In genomic region chr11:14617241-14618027, GRCh38 we compare ENCODE assay signal across 21 cellular contexts. TPM values are rescaled to one million over a fixed set of nuclear protein-coding genes. Genes with fewer than 3 reads are reported as not detected.
DNase-seq lines count a peak whose midpoint lies in the region; ATAC-seq, FAIRE-seq and TF ChIP-seq lines count a peak whose summit lies in the region.
"Had no signal": no experiment of that assay in that cellular context is flagged by ENCODE, and none has a peak within 500 bp of the region (broad histone marks: within the 10 kb centered on the region; RNA-seq: fewer than 3 reads in every experiment).

No MANE protein-coding gene starts in this region.

- no peak overlapping the region for H3K4me3 ChIP-seq in CD4-positive, CD25-positive, alpha-beta regulatory T cell (ENCODE audit: low read depth, low read length)
- no peak overlapping the region for H3K4me3 ChIP-seq in adipocyte (ENCODE audit: low read length)
- H3K4me3 ChIP-seq in CD4-positive, alpha-beta memory T cell (ENCODE audit: low read length in 2 of 2), result no peak overlapping the region
- H3K4me3 ChIP-seq: esophagus muscularis mucosa, left ventricle myocardium inferior, vagina had no signal

- H3K4me3 Mint-ChIP-seq in CD4-positive, CD25-positive, alpha-beta regulatory T cell, result no peak overlapping the region
- no peak overlapping the region for H3K4me3 Mint-ChIP-seq in progenitor cell of endocrine pancreas (ENCODE audit: low read depth)
- no peak overlapping the region for H3K4me3 Mint-ChIP-seq in CD4-positive, alpha-beta memory T cell
- H3K4me3 Mint-ChIP-seq: activated T-helper 1 cell treated with anti-CD3 and anti-CD28 coated beads, Interleukin-12 subunit alpha, Interleukin-12 subunit beta, Interleukin-2, Interleukin-4 antibody, amounts not matched to agents 30 ng/mL and 10 ng/mL and 1 ng/mL, durations not matched to agents 14 hours and 24 hours and 36 hours had no signal

- H3K27me3 ChIP-seq in CD4-positive, CD25-positive, alpha-beta regulatory T cell (ENCODE audit: control insufficient read depth, insufficient read depth, low read length), result no peaks in the 10 kb centered on the region
- H3K27me3 ChIP-seq in adipocyte (replicated peaks; ENCODE audit: control insufficient read depth, insufficient read depth, low read length), result no peaks in the 10 kb centered on the region
- no peaks in the 10 kb centered on the region for H3K27me3 ChIP-seq in CD4-positive, alpha-beta memory T cell (ENCODE audit: insufficient read depth, low read length)
- H3K27me3 ChIP-seq: esophagus muscularis mucosa, vagina had no signal

- peaks cover 10% of the 10 kb centered on the region for H3K4me1 ChIP-seq in CD4-positive, CD25-positive, alpha-beta regulatory T cell (ENCODE audit: control insufficient read depth, insufficient read depth, low read length, poor library complexity, severe bottlenecking)
- H3K4me1 ChIP-seq in adipocyte (ENCODE audit: control insufficient read depth, insufficient read depth, low read length), result peaks cover 57% of the 10 kb centered on the region
- no peaks in the 10 kb centered on the region for H3K4me1 ChIP-seq in CD4-positive, alpha-beta memory T cell (ENCODE audit: insufficient read depth, low read length)
- H3K4me1 ChIP-seq: left ventricle myocardium inferior, vagina had no signal

- CTCF ChIA-PET in CD4-positive, alpha-beta memory T cell (lab: Charles Lee; ENCODE audit: partially characterized antibody), result interaction anchor here (0.9 to 3.1 kb wide), 2 partner anchors 27 to 291 kb away, joined by 3 to 9 read pairs; partner anchors contain the start of gene PDE3B

- no peak for TF ChIP-seq CTCF in progenitor cell of endocrine pancreas (IDR thresholded peaks at IDR 0.05; ENCODE audit: unreplicated experiment)

- POLR2A ChIA-PET in CD4-positive, alpha-beta memory T cell (lab: Charles Lee; ENCODE audit: partially characterized antibody), result interaction anchor here (1.8 kb wide), 1 partner anchor 26 kb away, joined by 6 read pairs; the partner anchor contains the start of gene PDE3B

- no peaks in the 10 kb centered on the region for H3K36me3 ChIP-seq in CD4-positive, CD25-positive, alpha-beta regulatory T cell (ENCODE audit: control insufficient read depth, insufficient read depth, low read length)
- H3K36me3 ChIP-seq in adipocyte (ENCODE audit: control insufficient read depth, insufficient read depth, low read length, severe bottlenecking), result no peaks in the 10 kb centered on the region
- H3K36me3 ChIP-seq in CD4-positive, alpha-beta memory T cell (ENCODE audit: insufficient read depth, low read length), result no peaks in the 10 kb centered on the region
- H3K36me3 ChIP-seq: esophagus muscularis mucosa, left ventricle myocardium inferior, vagina had no signal

- peak overlapping the region; percentile 30 for H3K9ac ChIP-seq in adipocyte (ENCODE audit: low read length)

- H3K9me3 Mint-ChIP-seq in CD4-positive, CD25-positive, alpha-beta regulatory T cell, result no peaks in the 10 kb centered on the region
- no peaks in the 10 kb centered on the region for H3K9me3 Mint-ChIP-seq in progenitor cell of endocrine pancreas (ENCODE audit: low read depth)
- no peaks in the 10 kb centered on the region for H3K9me3 Mint-ChIP-seq in CD4-positive, alpha-beta memory T cell
- H3K9me3 Mint-ChIP-seq: activated T-helper 1 cell treated with anti-CD3 and anti-CD28 coated beads, Interleukin-12 subunit alpha, Interleukin-12 subunit beta, Interleukin-2, Interleukin-4 antibody, amounts not matched to agents 30 ng/mL and 10 ng/mL and 1 ng/mL, durations not matched to agents 14 hours and 24 hours and 36 hours had no signal

- intact Hi-C loops in CD4-positive, alpha-beta memory T cell (cut with micrococcal nuclease), result no loop called here

- FAIRE-seq in islet of Langerhans (lab: Jason Lieb, UNC), result peak; percentile 55
- FAIRE-seq: TTC549 had no signal

- H3K27ac ChIP-seq in CD4-positive, CD25-positive, alpha-beta regulatory T cell (ENCODE audit: insufficient read depth, low read length, poor library complexity, severe bottlenecking), result no peak overlapping the region
- H3K27ac ChIP-seq in CD4-positive, alpha-beta memory T cell (ENCODE audit: low read depth, low read length), result no peak overlapping the region
- H3K27ac ChIP-seq: esophagus muscularis mucosa, left ventricle myocardium inferior, RWPE1, vagina had no signal

- H3K27ac Mint-ChIP-seq in CD4-positive, CD25-positive, alpha-beta regulatory T cell, result peak overlapping the region in 2 of 3 donors; percentile 13 to 65
- H3K27ac Mint-ChIP-seq in progenitor cell of endocrine pancreas, result peak overlapping the region; percentile 82
- H3K27ac Mint-ChIP-seq in CD4-positive, alpha-beta memory T cell, result peak overlapping the region in 3 of 7 donors; percentile 2 to 81 (median 43)
- H3K27ac Mint-ChIP-seq: activated T-helper 1 cell treated with anti-CD3 and anti-CD28 coated beads, Interleukin-12 subunit alpha, Interleukin-12 subunit beta, Interleukin-2, Interleukin-4 antibody, amounts not matched to agents 30 ng/mL and 10 ng/mL and 1 ng/mL, durations not matched to agents 14 hours and 24 hours and 36 hours had no signal

- H3K27me3 Mint-ChIP-seq in CD4-positive, CD25-positive, alpha-beta regulatory T cell, result peaks cover 5% of the 10 kb centered on the region
- no peaks in the 10 kb centered on the region for H3K27me3 Mint-ChIP-seq in progenitor cell of endocrine pancreas
- no peaks in the 10 kb centered on the region for H3K27me3 Mint-ChIP-seq in CD4-positive, alpha-beta memory T cell

- peaks cover 14% of the 10 kb centered on the region for H3K36me3 Mint-ChIP-seq in CD4-positive, CD25-positive, alpha-beta regulatory T cell
- H3K36me3 Mint-ChIP-seq in progenitor cell of endocrine pancreas (ENCODE audit: insufficient read depth), result no peaks in the 10 kb centered on the region
- peaks cover 0 to 7% of the 10 kb centered on the region in 2 donors for H3K36me3 Mint-ChIP-seq in CD4-positive, alpha-beta memory T cell

- no peak for DNase-seq in CD4-positive, CD25-positive, alpha-beta regulatory T cell
- DNase-seq in adipocyte (ENCODE audit: low read depth) (no peak), progenitor cell of endocrine pancreas (ENCODE audit: low spot score, unreplicated experiment) (no peak), SK-N-DZ (ENCODE audit: low spot score) (no peak)
- no peak for DNase-seq in CD4-positive, alpha-beta memory T cell
- DNase-seq: ACHN; C1 segment of cervical spinal cord; GDM1; left ventricle myocardium inferior; NCI-H1417; NCI-H524 treated with DMSO at 0.1 percent for 48 hours; retina; stimulated activated CD4-positive, alpha-beta T cell treated with anti-CD3 and anti-CD28 coated beads, Interleukin-15, amount 100 ng/mL, for 24 hours had no signal

- peaks cover 20 to 70% (median 42%) of the 10 kb centered on the region in 4 donors for H3K4me1 Mint-ChIP-seq in CD4-positive, CD25-positive, alpha-beta regulatory T cell
- H3K4me1 Mint-ChIP-seq in progenitor cell of endocrine pancreas (ENCODE audit: low read depth), result peaks cover 19% of the 10 kb centered on the region
- peaks cover 10 to 39% (median 26%) of the 10 kb centered on the region in 4 donors for H3K4me1 Mint-ChIP-seq in CD4-positive, alpha-beta memory T cell

- ATAC-seq in CD4-positive, CD25-positive, alpha-beta regulatory T cell (ENCODE audit: low read depth in 2 of 2), result no peak
- no peak for ATAC-seq in HG02798 (IDR thresholded peaks at IDR 0.05; ENCODE audit: poor library complexity, unreplicated experiment)
- ATAC-seq in HG02840 (IDR thresholded peaks at IDR 0.05; ENCODE audit: low FRiP score, unreplicated experiment), result no peak

- H3K9me3 ChIP-seq in CD4-positive, CD25-positive, alpha-beta regulatory T cell (ENCODE audit: control insufficient read depth in 2 of 2, low read length in 2 of 2), result no peaks in the 10 kb centered on the region
- H3K9me3 ChIP-seq in adipocyte (ENCODE audit: control insufficient read depth, low read length), result no peaks in the 10 kb centered on the region
- H3K9me3 ChIP-seq in CD4-positive, alpha-beta memory T cell (ENCODE audit: control insufficient read depth in 1 of 2, low read length in 2 of 2), result no peaks in the 10 kb centered on the region
- H3K9me3 ChIP-seq: esophagus muscularis mucosa, left ventricle myocardium inferior, vagina had no signal

RNA-seq across cellular contexts. Expression of gene PDE3B, which starts 26.2 kb away (rescaled TPM):
- total RNA-seq in CD4-positive, CD25-positive, alpha-beta regulatory T cell, result 99.5 TPM
- 10 to 100 TPM; 32.8 to 62.4 (median 49.1) TPM for polyA plus RNA-seq in CD4-positive, CD25-positive, alpha-beta regulatory T cell
- 26.9 and 29.7 TPM in 2 replicates for total RNA-seq in progenitor cell of endocrine pancreas
- 100 to 1,000 TPM; 219 to 222 TPM for total RNA-seq in CD4-positive, alpha-beta memory T cell
- polyA plus RNA-seq in CD4-positive, alpha-beta memory T cell, result 10 to 100 TPM; 34.1 to 43.8 TPM
- 14.5 and 14.8 TPM in 2 replicates for polyA plus RNA-seq in SK-N-DZ (2014; cell fraction: cytosol; rRNA removed)
- 14.0 and 21.7 TPM in 2 replicates for polyA plus RNA-seq in SK-N-DZ (2014; cell fraction: nucleus; rRNA removed)
